ENCODE assay signal across 1 cellular context in genomic region chr22:17257578-17257977, GRCh38.
TF ChIP-seq lines count a peak whose summit lies in the region.

No MANE protein-coding gene starts in this region.

TF ChIP-seq in neural cell, 6 proteins besides CTCF, POLR2A, EP300 and RAD21 (continued from another document):
- no peak for TF ChIP-seq REST (IDR thresholded peaks at IDR 0.05; ENCODE audit: borderline replicate concordance)
